In genomic region chr10:101020427-101020826, GRCh38 we compare ENCODE assay signal across 22 cellular contexts.
"Had no signal": no experiment of that assay in that cellular context is flagged by ENCODE, and none has a peak within 500 bp of the region (broad histone marks: within the 10 kb centered on the region; RNA-seq: fewer than 3 reads in every experiment).

No MANE protein-coding gene starts in this region.

- H3K4me3 Mint-ChIP-seq: effector memory CD8-positive, alpha-beta T cell; endodermal cell; mesothelial cell of epicardium had no signal

- H3K27ac Mint-ChIP-seq: effector memory CD8-positive, alpha-beta T cell; endodermal cell; mesothelial cell of epicardium had no signal

- H3K36me3 Mint-ChIP-seq: mesothelial cell of epicardium had no signal

- H3K27ac ChIP-seq: coronary artery, epithelial cell of prostate, esophagus squamous epithelium, gastrocnemius medialis, heart right ventricle, left lung, lower lobe of right lung had no signal

- ATAC-seq: effector memory CD8-positive, alpha-beta T cell; esophagus mucosa; gastrocnemius medialis; heart right ventricle; left cardiac atrium; left lung; left ventricle myocardium superior; lower lobe of right lung; mucosa of descending colon had no signal

- H3K9me3 ChIP-seq: esophagus squamous epithelium, gastrocnemius medialis, heart right ventricle, left lung, lower lobe of right lung, mucosa of descending colon had no signal

- H3K4me1 ChIP-seq: gastrocnemius medialis had no signal

- H3K9me3 Mint-ChIP-seq: effector memory CD8-positive, alpha-beta T cell; endodermal cell; mesothelial cell of epicardium had no signal

- H3K4me3 ChIP-seq: coronary artery, esophagus squamous epithelium, gastrocnemius medialis, heart right ventricle, left lung, lower lobe of right lung, mucosa of descending colon had no signal

- H3K36me3 ChIP-seq: esophagus squamous epithelium, gastrocnemius medialis, heart right ventricle, left lung, lower lobe of right lung had no signal

- H3K27me3 ChIP-seq: gastrocnemius medialis had no signal

- DNase-seq: effector CD8-positive, alpha-beta T cell; effector memory CD8-positive, alpha-beta T cell; endodermal cell; erythroblast; esophagus squamous epithelium; foreskin fibroblast; foreskin melanocyte; gastrocnemius medialis; glutamatergic neuron; head of caudate nucleus; heart right ventricle; hippocampal formation; left cardiac atrium; left lung; left ventricle myocardium superior; lower lobe of right lung; mesenchymal stem cell had no signal
